20 cellular contexts compared by ENCODE assay signal in the genomic region with DNA sequence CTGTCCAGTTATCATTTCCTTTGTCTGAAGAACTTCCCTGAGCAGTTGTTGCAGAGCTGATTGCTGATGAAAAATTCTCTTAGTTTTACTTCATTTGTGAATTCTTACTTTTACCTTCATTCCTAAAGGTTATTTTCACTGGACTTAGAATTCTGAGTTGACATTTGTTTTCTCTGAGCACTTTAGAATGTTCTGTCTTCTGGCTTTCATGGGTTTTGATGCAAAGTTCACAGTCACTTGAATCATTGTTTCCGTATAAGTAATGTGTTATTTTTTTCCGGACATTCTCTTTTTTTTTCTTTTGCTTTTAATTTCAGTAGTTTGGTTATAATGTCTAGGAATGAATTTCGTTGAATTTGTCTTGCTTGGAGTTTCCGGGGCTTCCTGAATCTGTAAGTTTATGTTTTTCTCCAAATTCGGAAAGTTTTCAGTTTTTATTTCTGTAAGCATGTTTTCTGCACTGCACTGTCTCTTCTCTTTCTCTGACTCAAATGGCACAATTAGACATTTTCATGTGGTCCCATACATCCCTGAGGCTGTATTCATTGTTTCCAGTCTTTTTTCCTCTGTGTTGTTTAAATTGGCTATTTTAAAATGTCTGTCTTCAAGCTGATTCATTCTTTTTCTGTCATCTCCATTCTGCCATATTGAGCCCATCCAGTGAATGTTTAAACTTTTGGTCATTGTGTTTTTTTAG.
DNase-seq lines count a peak whose midpoint lies in the region; ATAC-seq lines count a peak whose summit lies in the region.
"Had no signal": no experiment of that assay in that cellular context is flagged by ENCODE, and none has a peak within 500 bp of the region (broad histone marks: within the 10 kb centered on the region; RNA-seq: fewer than 3 reads in every experiment).

No MANE protein-coding gene starts in this region.

- peaks cover 4% of the 10 kb centered on the region for H3K27me3 Mint-ChIP-seq in activated CD8-positive, alpha-beta memory T cell treated with anti-CD3 and anti-CD28 coated beads, Interleukin-2, amount 10 ng/mL, durations not matched to agents 7 days and 5 days
- H3K27me3 Mint-ChIP-seq in T-helper 17 cell = peaks cover 11% of the 10 kb centered on the region
- H3K27me3 Mint-ChIP-seq in activated naive CD8-positive, alpha-beta T cell treated with anti-CD3 and anti-CD28 coated beads for 36 hours = peaks cover 6% of the 10 kb centered on the region

- H3K36me3 Mint-ChIP-seq in activated CD8-positive, alpha-beta memory T cell treated with anti-CD3 and anti-CD28 coated beads, Interleukin-2, amount 10 ng/mL, durations not matched to agents 7 days and 5 days = no peaks in the 10 kb centered on the region
- H3K36me3 Mint-ChIP-seq in T-helper 17 cell (ENCODE audit: low read depth) = no peaks in the 10 kb centered on the region
- no peaks in the 10 kb centered on the region for H3K36me3 Mint-ChIP-seq in activated naive CD8-positive, alpha-beta T cell treated with anti-CD3 and anti-CD28 coated beads for 36 hours
- H3K36me3 Mint-ChIP-seq: CD4-positive, CD25-positive, alpha-beta regulatory T cell had no signal

- H3K4me1 Mint-ChIP-seq in activated CD8-positive, alpha-beta memory T cell treated with anti-CD3 and anti-CD28 coated beads, Interleukin-2, amount 10 ng/mL, durations not matched to agents 7 days and 5 days = peaks cover 17% of the 10 kb centered on the region
- H3K4me1 Mint-ChIP-seq in T-helper 17 cell = peaks cover 9% of the 10 kb centered on the region
- peaks cover 33% of the 10 kb centered on the region for H3K4me1 Mint-ChIP-seq in activated naive CD8-positive, alpha-beta T cell treated with anti-CD3 and anti-CD28 coated beads for 36 hours
- H3K4me1 Mint-ChIP-seq: H9 had no signal

- CTCF ChIA-PET in activated CD8-positive, alpha-beta memory T cell treated with anti-CD3 and anti-CD28 coated beads, Interleukin-2, amount 10 ng/mL, durations not matched to agents 7 days and 5 days (lab: Charles Lee) = no interaction called here

- no peak for DNase-seq in activated CD8-positive, alpha-beta memory T cell treated with anti-CD3 and anti-CD28 coated beads, Interleukin-2, amount 10 ng/mL, durations not matched to agents 7 days and 5 days
- no peak for DNase-seq in activated CD8-positive, alpha-beta memory T cell treated with anti-CD3 and anti-CD28 coated beads for 24 hours
- peak; percentile 1 for DNase-seq in AG08396 (ENCODE audit: low spot score)
- no peak for DNase-seq in T-helper 17 cell
- no peak for DNase-seq in activated naive CD8-positive, alpha-beta T cell treated with anti-CD3 and anti-CD28 coated beads for 36 hours
- no peak for DNase-seq in EL
- DNase-seq: CD4-positive, CD25-positive, alpha-beta regulatory T cell; DMS 273 treated with DMSO at 0.1 percent for 48 hours; DND-41; GM23248; H9; HFFc6; Karpas-422; MV-4-11; NCI-H1105 treated with DMSO at 0.1 percent for 48 hours; NCI-H2029 treated with DMSO at 0.1 percent for 48 hours; NCI-H226; NCI-H510A treated with DMSO at 0.1 percent for 48 hours; NCI-H748 treated with DMSO at 0.1 percent for 48 hours had no signal

- ATAC-seq in activated CD8-positive, alpha-beta memory T cell treated with anti-CD3 and anti-CD28 coated beads, Interleukin-2, amount 10 ng/mL, durations not matched to agents 7 days and 5 days = no peak
- ATAC-seq in T-helper 17 cell (no peak), GM21515 (IDR thresholded peaks at IDR 0.05; ENCODE audit: unreplicated experiment) (no peak)

- no peaks in the 10 kb centered on the region for H3K9me3 ChIP-seq in T-helper 17 cell (ENCODE audit: control insufficient read depth, low read length, poor library complexity, severe bottlenecking)

- H3K9me3 Mint-ChIP-seq in activated CD8-positive, alpha-beta memory T cell treated with anti-CD3 and anti-CD28 coated beads, Interleukin-2, amount 10 ng/mL, durations not matched to agents 7 days and 5 days (ENCODE audit: low read depth) = no peaks in the 10 kb centered on the region
- peaks cover 3% of the 10 kb centered on the region for H3K9me3 Mint-ChIP-seq in activated naive CD8-positive, alpha-beta T cell treated with anti-CD3 and anti-CD28 coated beads for 36 hours

- peak overlapping the region; percentile 50 for H3K27ac Mint-ChIP-seq in activated CD8-positive, alpha-beta memory T cell treated with anti-CD3 and anti-CD28 coated beads, Interleukin-2, amount 10 ng/mL, durations not matched to agents 7 days and 5 days
- H3K27ac Mint-ChIP-seq in T-helper 17 cell = peak overlapping the region; percentile 43
- H3K27ac Mint-ChIP-seq in activated naive CD8-positive, alpha-beta T cell treated with anti-CD3 and anti-CD28 coated beads for 36 hours = peak overlapping the region; percentile 85
- H3K27ac Mint-ChIP-seq: CD4-positive, CD25-positive, alpha-beta regulatory T cell; H9; HFFc6 had no signal

- no peak overlapping the region for H3K4me3 Mint-ChIP-seq in activated CD8-positive, alpha-beta memory T cell treated with anti-CD3 and anti-CD28 coated beads, Interleukin-2, amount 10 ng/mL, durations not matched to agents 7 days and 5 days
- H3K4me3 Mint-ChIP-seq in T-helper 17 cell = no peak overlapping the region
- H3K4me3 Mint-ChIP-seq in activated naive CD8-positive, alpha-beta T cell treated with anti-CD3 and anti-CD28 coated beads for 36 hours = no peak overlapping the region
- H3K4me3 Mint-ChIP-seq: CD4-positive, CD25-positive, alpha-beta regulatory T cell; H9; HFFc6 had no signal
